ENCODE assay signal across 28 cellular contexts in genomic region chr20:36392989-36393388, GRCh38.
"Had no signal": no experiment of that assay in that cellular context is flagged by ENCODE, and none has a peak within 500 bp of the region (broad histone marks: within the 10 kb centered on the region; RNA-seq: fewer than 3 reads in every experiment).

No MANE protein-coding gene starts in this region.

- DNase-seq: stimulated activated CD4-positive, alpha-beta T cell treated with anti-CD3 and anti-CD28 coated beads, Interleukin-2, amount 100 ng/mL, for 48 hours; stimulated activated CD4-positive, alpha-beta T cell treated with anti-CD3 and anti-CD28 coated beads, Interleukin-4, amount 100 ng/mL, for 1 hour; stimulated activated CD4-positive, alpha-beta T cell treated with anti-CD3 and anti-CD28 coated beads, Interleukin-4, amount 100 ng/mL, for 24 hours; stimulated activated CD4-positive, alpha-beta T cell treated with anti-CD3 and anti-CD28 coated beads, Interleukin-4, amount 100 ng/mL, for 4 hours; stimulated activated CD8-positive, alpha-beta memory T cell treated with anti-CD3 and anti-CD28 coated beads, Interleukin-4, amount 100 ng/mL, for 48 hours; stimulated activated naive B cell treated with anti-CD40 and anti-IgM and Interleukin-4, amounts not matched to agents 10 μg/mL and 1 μg/mL and 100 μg/mL, for 72 hours; stimulated activated naive CD4-positive, alpha-beta T cell; stimulated activated naive CD4-positive, alpha-beta T cell treated with Interleukin-2 at 50 U/mL for 16 hours; stimulated activated naive CD8-positive, alpha-beta T cell treated with anti-CD3 and anti-CD28 coated beads, Interleukin-15, amount 100 ng/mL, for 72 hours; stimulated activated naive CD8-positive, alpha-beta T cell treated with anti-CD3 and anti-CD28 coated beads, Interleukin-15, Interleukin-2, amounts not matched to agents 100 U/mL and 50 U/mL, for 24 hours; stomach; substantia nigra; testis; thyroid gland; tibial artery; transverse colon; trophoblast cell; upper lobe of left lung; upper lobe of right lung; uterus had no signal

- ATAC-seq: stimulated activated effector memory CD8-positive, alpha-beta T cell treated with anti-CD3 and anti-CD28 coated beads, Interleukin-12 subunit alpha, Interleukin-12 subunit beta, amount 100 ng/mL, for 72 hours; stimulated activated memory B cell treated with anti-CD40 and anti-IgM and Interleukin-4, amounts not matched to agents 10 μg/mL and 1 μg/mL and 100 μg/mL, for 72 hours; stimulated activated naive B cell treated with anti-CD40 and anti-IgM and Interleukin-4, amounts not matched to agents 10 μg/mL and 1 μg/mL and 100 μg/mL, for 72 hours; stimulated activated naive CD8-positive, alpha-beta T cell treated with anti-CD3 and anti-CD28 coated beads, Interleukin-15, amount 100 ng/mL, for 72 hours; stimulated activated naive CD8-positive, alpha-beta T cell treated with anti-CD3 and anti-CD28 coated beads, Interleukin-15, Interleukin-2, amounts not matched to agents 100 U/mL and 50 U/mL, for 24 hours; upper lobe of right lung had no signal

- H3K36me3 Mint-ChIP-seq: stimulated activated effector memory CD8-positive, alpha-beta T cell treated with anti-CD3 and anti-CD28 coated beads, Interleukin-12 subunit alpha, Interleukin-12 subunit beta, amount 100 ng/mL, for 72 hours; stimulated activated memory B cell treated with anti-CD40 and anti-IgM and Interleukin-4, amounts not matched to agents 10 μg/mL and 1 μg/mL and 100 μg/mL, for 72 hours; stimulated activated naive B cell treated with anti-CD40 and anti-IgM and Interleukin-4, amounts not matched to agents 10 μg/mL and 1 μg/mL and 100 μg/mL, for 72 hours; type B pancreatic cell had no signal

- H3K4me3 Mint-ChIP-seq: stimulated activated effector memory CD8-positive, alpha-beta T cell treated with anti-CD3 and anti-CD28 coated beads, Interleukin-12 subunit alpha, Interleukin-12 subunit beta, amount 100 ng/mL, for 72 hours; stimulated activated memory B cell treated with anti-CD40 and anti-IgM and Interleukin-4, amounts not matched to agents 10 μg/mL and 1 μg/mL and 100 μg/mL, for 72 hours; stimulated activated naive B cell treated with anti-CD40 and anti-IgM and Interleukin-4, amounts not matched to agents 10 μg/mL and 1 μg/mL and 100 μg/mL, for 72 hours; stimulated activated naive CD8-positive, alpha-beta T cell treated with anti-CD3 and anti-CD28 coated beads, Interleukin-15, amount 100 ng/mL, for 72 hours; stimulated activated naive CD8-positive, alpha-beta T cell treated with anti-CD3 and anti-CD28 coated beads, Interleukin-15, Interleukin-2, amounts not matched to agents 100 ng/mL and 50 ng/mL, for 24 hours; type B pancreatic cell had no signal

- H3K4me3 ChIP-seq: stomach, suprapubic skin, testis, thoracic aorta, thyroid gland, tibial artery, tibial nerve, transverse colon, upper lobe of left lung, upper lobe of right lung, uterus, vagina had no signal

- H3K36me3 ChIP-seq: stomach, suprapubic skin, thoracic aorta, thyroid gland, tibial artery, tibial nerve, transverse colon, upper lobe of left lung, upper lobe of right lung, uterus, vagina had no signal

- H3K4me1 ChIP-seq: stomach, thyroid gland, tibial artery, tibial nerve, transverse colon, upper lobe of left lung, upper lobe of right lung, uterus, vagina had no signal

- H3K27ac ChIP-seq: stomach, suprapubic skin, testis, thoracic aorta, thyroid gland, tibial artery, tibial nerve, transverse colon, upper lobe of left lung, upper lobe of right lung, uterus, vagina had no signal

- H3K9me3 Mint-ChIP-seq: stimulated activated effector memory CD8-positive, alpha-beta T cell treated with anti-CD3 and anti-CD28 coated beads, Interleukin-12 subunit alpha, Interleukin-12 subunit beta, amount 100 ng/mL, for 72 hours; type B pancreatic cell had no signal

- H3K9me3 ChIP-seq: stomach, suprapubic skin, testis, thoracic aorta, thyroid gland, tibial artery, tibial nerve, transverse colon, upper lobe of left lung, upper lobe of right lung, uterus, vagina had no signal

- H3K4me1 Mint-ChIP-seq: stimulated activated memory B cell treated with anti-CD40 and anti-IgM and Interleukin-4, amounts not matched to agents 10 μg/mL and 1 μg/mL and 100 μg/mL, for 72 hours; stimulated activated naive CD8-positive, alpha-beta T cell treated with anti-CD3 and anti-CD28 coated beads, Interleukin-15, amount 100 ng/mL, for 72 hours had no signal

- H3K27ac Mint-ChIP-seq: stimulated activated effector memory CD8-positive, alpha-beta T cell treated with anti-CD3 and anti-CD28 coated beads, Interleukin-12 subunit alpha, Interleukin-12 subunit beta, amount 100 ng/mL, for 72 hours; stimulated activated memory B cell treated with anti-CD40 and anti-IgM and Interleukin-4, amounts not matched to agents 10 μg/mL and 1 μg/mL and 100 μg/mL, for 72 hours; stimulated activated naive B cell treated with anti-CD40 and anti-IgM and Interleukin-4, amounts not matched to agents 10 μg/mL and 1 μg/mL and 100 μg/mL, for 72 hours; stimulated activated naive CD8-positive, alpha-beta T cell treated with anti-CD3 and anti-CD28 coated beads, Interleukin-15, Interleukin-2, amounts not matched to agents 100 ng/mL and 50 ng/mL, for 24 hours; type B pancreatic cell had no signal

- H3K27me3 ChIP-seq: testis, thyroid gland, tibial nerve, upper lobe of left lung, upper lobe of right lung, uterus, vagina had no signal
